Comparison of ENCODE assay signal across 16 cellular contexts in genomic region chr13:100540621-100541020, GRCh38. TPM values are rescaled to one million over a fixed set of nuclear protein-coding genes. Genes with fewer than 3 reads are reported as not detected.
DNase-seq lines count a peak whose midpoint lies in the region; ATAC-seq, FAIRE-seq and TF ChIP-seq lines count a peak whose summit lies in the region.
"Had no signal": no experiment of that assay in that cellular context is flagged by ENCODE, and none has a peak within 500 bp of the region (broad histone marks: within the 10 kb centered on the region; RNA-seq: fewer than 3 reads in every experiment).

No MANE protein-coding gene starts in this region.

- H3K4me1 Mint-ChIP-seq in osteocyte (ENCODE audit: unreplicated experiment) = peaks cover 35% of the 10 kb centered on the region
- H3K4me1 Mint-ChIP-seq in activated naive CD8-positive, alpha-beta T cell treated with anti-CD3 and anti-CD28 coated beads, Interleukin-2, amount 50 U/mL, for 24 hours = peaks cover 29% of the 10 kb centered on the region

- TF ChIP-seq CTCF in astrocyte of the spinal cord (IDR thresholded peaks at IDR 0.05; ENCODE audit: low read depth, low read length) (no peak), osteocyte (IDR thresholded peaks at IDR 0.05) (no peak), pancreas (IDR thresholded peaks at IDR 0.05) (no peak)

- DNase-seq in EH (ENCODE audit: low read depth) (peak; percentile 14), astrocyte of the spinal cord (ENCODE audit: low read depth, low spot score) (peak; percentile 31), iris pigment epithelial cell (ENCODE audit: low read depth) (peak; percentile 46), osteocyte (ENCODE audit: extremely low spot score, unreplicated experiment) (peak; percentile 57), NAMALWA (ENCODE audit: low spot score) (no peak), activated T-cell treated with anti-CD3 and anti-CD28 coated beads for 4 hours (no peak), pancreas (no peak)
- no peak for DNase-seq in activated naive CD8-positive, alpha-beta T cell treated with anti-CD3 and anti-CD28 coated beads, Interleukin-2, amount 50 U/mL, for 24 hours
- DNase-seq: AML-193; CD4-positive, alpha-beta T cell; DND-41; GF-D8; GM23248; NCI-H1048; NCI-H1694; NCI-H446 had no signal

- H3K9me3 Mint-ChIP-seq in osteocyte (ENCODE audit: unreplicated experiment) = no peaks in the 10 kb centered on the region
- no peaks in the 10 kb centered on the region for H3K9me3 Mint-ChIP-seq in activated naive CD8-positive, alpha-beta T cell treated with anti-CD3 and anti-CD28 coated beads, Interleukin-2, amount 50 U/mL, for 24 hours
- H3K9me3 Mint-ChIP-seq: CD4-positive, alpha-beta T cell had no signal

- H3K36me3 Mint-ChIP-seq in osteocyte (ENCODE audit: unreplicated experiment) = peaks cover 7% of the 10 kb centered on the region
- H3K36me3 Mint-ChIP-seq in activated naive CD8-positive, alpha-beta T cell treated with anti-CD3 and anti-CD28 coated beads, Interleukin-2, amount 50 U/mL, for 24 hours (ENCODE audit: low read depth) = no peaks in the 10 kb centered on the region

- in situ Hi-C loops in astrocyte of the spinal cord (cut with HindIII; ENCODE audit: low sequenced_read_pairs) = no loop called here

- no peaks in the 10 kb centered on the region for H3K27me3 Mint-ChIP-seq in osteocyte (ENCODE audit: unreplicated experiment)
- no peaks in the 10 kb centered on the region for H3K27me3 Mint-ChIP-seq in activated naive CD8-positive, alpha-beta T cell treated with anti-CD3 and anti-CD28 coated beads, Interleukin-2, amount 50 U/mL, for 24 hours
- H3K27me3 Mint-ChIP-seq: CD4-positive, alpha-beta T cell had no signal

- intact Hi-C loops in pancreas (cut with DNase I) = no loop called here

- H3K27me3 ChIP-seq in pancreas = no peaks in the 10 kb centered on the region

- H3K27ac ChIP-seq in pancreas = no peak overlapping the region
- H3K27ac ChIP-seq: GM23248 had no signal

- H3K27ac Mint-ChIP-seq in osteocyte (ENCODE audit: unreplicated experiment) = no peak overlapping the region
- H3K27ac Mint-ChIP-seq in activated naive CD8-positive, alpha-beta T cell treated with anti-CD3 and anti-CD28 coated beads, Interleukin-2, amount 50 U/mL, for 24 hours = no peak overlapping the region
- H3K27ac Mint-ChIP-seq: CD4-positive, alpha-beta T cell had no signal

- no peak for FAIRE-seq in pancreas (lab: Jason Lieb, UNC)

- H3K4me1 ChIP-seq in pancreas = peaks cover 0 to 11% (median 6%) of the 10 kb centered on the region in 3 donors

- H3K4me3 ChIP-seq in astrocyte of the spinal cord (ENCODE audit: low read depth, low read length) (no peak overlapping the region), pancreas (no peak overlapping the region)
- H3K4me3 ChIP-seq: GM23248 had no signal

- no peaks in the 10 kb centered on the region for H3K9me3 ChIP-seq in pancreas

- no peaks in the 10 kb centered on the region for H3K36me3 ChIP-seq in pancreas

- 86 to 97% methylated on average over 3 of the region's 3 CpGs for WGBS in pancreas, 2 donors

- no peak for ATAC-seq in activated naive CD8-positive, alpha-beta T cell treated with anti-CD3 and anti-CD28 coated beads, Interleukin-2, amount 50 U/mL, for 24 hours
- ATAC-seq in pancreas = no peak

- no peak overlapping the region for H3K4me3 Mint-ChIP-seq in osteocyte (ENCODE audit: unreplicated experiment)
- H3K4me3 Mint-ChIP-seq in activated naive CD8-positive, alpha-beta T cell treated with anti-CD3 and anti-CD28 coated beads, Interleukin-2, amount 50 U/mL, for 24 hours = no peak overlapping the region
- H3K4me3 Mint-ChIP-seq: CD4-positive, alpha-beta T cell had no signal

RNA-seq across cellular contexts. Expression of gene GGACT, which starts 48.0 kb away (rescaled TPM):
- total RNA-seq in osteocyte (7.1 and 10.4 TPM in 2 replicates), pancreas (1 to 10 TPM; 5.1 to 7.0 (median 6.4) TPM)
- 1 to 10 TPM; 1.6 to 1.7 TPM for polyA plus RNA-seq in pancreas

Comparison
In these comparisons a context has a peak if more than half of its experiments do, and no peak if none do; other contexts are left out.
1. DNase-seq: peak in EH (single experiment), astrocyte of the spinal cord (single experiment), iris pigment epithelial cell (single experiment) and osteocyte (single experiment); none in NAMALWA (single experiment), activated T-cell treated with anti-CD3 and anti-CD28 coated beads for 4 hours (single experiment), activated naive CD8-positive, alpha-beta T cell treated with anti-CD3 and anti-CD28 coated beads, Interleukin-2, amount 50 U/mL, for 24 hours (single experiment) and pancreas (0 of 6).